Comparison of ENCODE assay signal across 1 cellular context in genomic region chr6:43771210-43771857, GRCh38.
TF ChIP-seq lines count a peak whose summit lies in the region.

No MANE protein-coding gene starts in this region.

TF ChIP-seq in K562, 482 proteins besides CTCF, POLR2A, EP300 and RAD21 (continued from another document and continues in another):
- TF ChIP-seq ATF6 (CRISPR knock-in tag; IDR thresholded peaks at IDR 0.05) (no peak), HCFC1 (IDR thresholded peaks at IDR 0.05; ENCODE audit: low read depth, low read length) (no peak), SAFB (IDR thresholded peaks at IDR 0.05; ENCODE audit: borderline replicate concordance, low read depth, low read length) (peak; percentile 98), UBTF (IDR thresholded peaks at IDR 0.05; ENCODE audit: borderline replicate concordance in 1 of 2, low read depth in 2 of 2, low read length in 2 of 2) (0 out of 4 replicates have a peak, but pooled peaks of 1 of the 2 experiments have one; percentile 32), SMARCB1 (IDR thresholded peaks at IDR 0.05; ENCODE audit: insufficient read length, low read depth) (no peak), ETV5 (CRISPR knock-in tag; IDR thresholded peaks at IDR 0.05; ENCODE audit: low read depth) (peak; percentile 4; the same call in 1 of the 2 replicates), CREB1 (IDR thresholded peaks at IDR 0.05) (no peak), CREB1 (CRISPR knock-in tag; IDR thresholded peaks at IDR 0.05) (peak; percentile 50; the same call in 1 of the 2 replicates), RBM22 (IDR thresholded peaks at IDR 0.05; ENCODE audit: low read depth, low read length, poor library complexity, severe bottlenecking) (peak; percentile 97), RNF2 (IDR thresholded peaks at IDR 0.05) (no peak), ZNF23 (CRISPR knock-in tag; IDR thresholded peaks at IDR 0.05) (no peak), CREB3 (tag; conservative IDR thresholded peaks at IDR 0.05; ENCODE audit: low read depth) (no peak), ZNF280B (CRISPR knock-in tag; IDR thresholded peaks at IDR 0.05) (no peak), SAP30 (IDR thresholded peaks at IDR 0.05; ENCODE audit: borderline replicate concordance, insufficient read depth, low read depth, low read length, poor library complexity, severe bottlenecking) (peak; percentile 76), ZNF174 (CRISPR knock-in tag; IDR thresholded peaks at IDR 0.05) (no peak), JUNB (CRISPR knock-in tag; conservative IDR thresholded peaks at IDR 0.05) (no peak), GATAD2B (IDR thresholded peaks at IDR 0.05; ENCODE audit: borderline replicate concordance) (peak; percentile 72; the same call in 1 of the 2 replicates), ZFX (CRISPR knock-in tag; IDR thresholded peaks at IDR 0.05) (peak; percentile 71), MCM2 (IDR thresholded peaks at IDR 0.05; ENCODE audit: low read depth) (no peak), PHB2 (IDR thresholded peaks at IDR 0.05; ENCODE audit: low read depth) (no peak), ZNF444 (CRISPR knock-in tag; IDR thresholded peaks at IDR 0.05) (no peak), KAT2B (IDR thresholded peaks at IDR 0.05; ENCODE audit: low read depth, low read length) (no peak), FOXM1 (IDR thresholded peaks at IDR 0.05; ENCODE audit: low read depth) (no peak), FOXM1 (CRISPR knock-in tag; IDR thresholded peaks at IDR 0.05; ENCODE audit: low read depth) (0 out of 2 replicates have a peak, but pooled peaks have one; percentile 33), TAF15 (IDR thresholded peaks at IDR 0.05; ENCODE audit: low read depth, low read length) (0 out of 2 replicates have a peak, but pooled peaks have one; percentile 22), ZNF79 (CRISPR knock-in tag; IDR thresholded peaks at IDR 0.05; ENCODE audit: low read depth) (no peak), IRF2 (CRISPR knock-in tag; IDR thresholded peaks at IDR 0.05) (0 out of 2 replicates have a peak, but pooled peaks have one; percentile 27), ZNF707 (CRISPR knock-in tag; conservative IDR thresholded peaks at IDR 0.05) (0 out of 2 replicates have a peak, but pooled peaks have one; percentile 25), SRSF3 (IDR thresholded peaks at IDR 0.05; ENCODE audit: insufficient read depth, low read length) (peak; percentile 89; the same call in 1 of the 2 replicates), CREM (IDR thresholded peaks at IDR 0.05; ENCODE audit: low read depth) (peak; percentile 41), RERE (CRISPR knock-in tag; IDR thresholded peaks at IDR 0.05; ENCODE audit: borderline replicate concordance) (0 out of 2 replicates have a peak, but pooled peaks have one; percentile 6), RBFOX2 (IDR thresholded peaks at IDR 0.05; ENCODE audit: low read depth, low read length) (peak; percentile 75), MLX (CRISPR knock-in tag; conservative IDR thresholded peaks at IDR 0.05) (0 out of 4 replicates have a peak, but pooled peaks have one; percentile 14 to 75), RAD51 (IDR thresholded peaks at IDR 0.05; ENCODE audit: borderline replicate concordance, low read depth) (no peak), U2AF1 (optimal IDR thresholded peaks at IDR 0.05; ENCODE audit: low read depth, low read length) (peak; percentile 66), KAT7 (CRISPR knock-in tag; IDR thresholded peaks at IDR 0.05; ENCODE audit: borderline replicate concordance) (peak; percentile 95), ZNF780A (CRISPR knock-in tag; IDR thresholded peaks at IDR 0.05) (no peak), GTF2F1 (IDR thresholded peaks at IDR 0.05; ENCODE audit: low read depth, low read length) (no peak), CBFA2T3 (IDR thresholded peaks at IDR 0.05) (no peak), MAX (CRISPR knock-in tag; IDR thresholded peaks at IDR 0.05) (peak; percentile 67; the same call in 1 of the 2 replicates), FOSL1 (tag; conservative IDR thresholded peaks at IDR 0.05) (peak; percentile 39; the same call in 1 of the 2 replicates), USF1 (CRISPR knock-in tag; IDR thresholded peaks at IDR 0.05) (no peak), SLC30A9 (CRISPR knock-in tag; IDR thresholded peaks at IDR 0.05) (no peak), ATF2 (CRISPR knock-in tag; IDR thresholded peaks at IDR 0.05) (no peak), ZBTB26 (CRISPR knock-in tag; IDR thresholded peaks at IDR 0.05) (0 out of 2 replicates have a peak, but pooled peaks have one; percentile 35), POLR3A (IDR thresholded peaks at IDR 0.05; ENCODE audit: borderline replicate concordance, extremely low read depth, insufficient read depth, insufficient read length) (no peak), TCF7 (IDR thresholded peaks at IDR 0.05; ENCODE audit: borderline replicate concordance) (no peak), SMAD3 (CRISPR knock-in tag; conservative IDR thresholded peaks at IDR 0.05) (no peak)
